In the genomic region with DNA sequence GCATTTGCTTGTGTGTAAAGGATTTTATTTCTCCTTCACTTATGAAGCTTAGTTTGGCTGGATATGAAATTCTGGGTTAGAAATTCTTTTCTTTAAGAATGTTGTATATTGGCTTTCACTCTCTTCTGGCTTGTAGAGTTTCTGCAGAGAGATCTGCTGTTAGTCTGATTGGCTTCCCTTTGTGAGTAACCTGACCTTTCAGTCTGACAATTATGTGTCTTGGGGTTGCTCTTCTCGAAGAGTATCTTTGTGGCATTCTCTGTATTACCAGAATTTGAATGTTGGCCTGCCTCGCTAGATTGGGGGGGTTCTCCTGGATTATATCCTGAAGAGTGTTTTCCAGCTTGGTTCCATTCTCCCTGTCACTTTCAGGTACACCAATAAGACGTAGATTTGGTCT, we compare ENCODE assay signal across 7 cellular contexts. TPM values are rescaled to one million over a fixed set of nuclear protein-coding genes. Genes with fewer than 3 reads are reported as not detected.
DNase-seq lines count a peak whose midpoint lies in the region; ATAC-seq and TF ChIP-seq lines count a peak whose summit lies in the region.
"Not testable (repeated sequence)": the region's sequence is repeated elsewhere in the genome, so short reads cannot be mapped to it uniquely, and the experiment has no call there.

No MANE protein-coding gene starts in this region.

- H3K4me1 ChIP-seq in CD8-positive, alpha-beta T cell (ENCODE audit: insufficient read depth, low read length): peaks cover 43% of the 10 kb centered on the region
- peaks cover 83% of the 10 kb centered on the region for H3K4me1 ChIP-seq in KMS-11 (ENCODE audit: low read depth, poor library complexity, severe bottlenecking)

- CTCF ChIA-PET in CD8-positive, alpha-beta T cell (lab: Charles Lee): interaction anchor here (1.2 to 1.6 kb wide), 3 partner anchors 11 to 97 kb away, joined by 3 to 9 read pairs (median 5); no protein-coding TSS in a partner anchor
- CTCF ChIA-PET in activated B cell treated with CpG ODN at 0.5 μM for 24 hours (lab: Charles Lee): interaction anchor here (1.1 to 1.3 kb wide), 2 partner anchors 224 to 481 kb away, joined by 3 to 4 read pairs; no protein-coding TSS in a partner anchor

- peaks cover 11% of the 10 kb centered on the region for H3K9me3 Mint-ChIP-seq in CD8-positive, alpha-beta T cell
- H3K9me3 Mint-ChIP-seq in activated B cell treated with CpG ODN at 0.5 μM for 24 hours; activated T-cell treated with anti-CD3 and anti-CD28 coated beads, Interleukin-2, amount 50 U/mL, for 24 hours; activated naive CD8-positive, alpha-beta T cell (ENCODE audit: low read depth); stimulated activated naive CD8-positive, alpha-beta T cell treated with anti-CD3 and anti-CD28 coated beads, Interleukin-15, Interleukin-2, amounts not matched to agents 100 ng/mL and 50 ng/mL, for 24 hours: not testable (repeated sequence)
- peaks cover 0 to 34% (median 7%) of the 10 kb centered on the region in 9 donors for H3K9me3 Mint-ChIP-seq in naive thymus-derived CD8-positive, alpha-beta T cell

- intact Hi-C loops in CD8-positive, alpha-beta T cell (cut with DNase I, micrococcal nuclease): not testable (repeated sequence)
- intact Hi-C loops in activated B cell treated with CpG ODN at 0.5 μM for 24 hours (cut with micrococcal nuclease): loop anchor here (2.0 kb wide), 1 partner anchor 59 kb away; no protein-coding TSS in a partner anchor

- DNase-seq in CD8-positive, alpha-beta T cell; activated B cell treated with CpG ODN at 0.5 μM for 24 hours; activated T-cell treated with anti-CD3 and anti-CD28 coated beads, Interleukin-2, amount 50 U/mL, for 24 hours; naive thymus-derived CD8-positive, alpha-beta T cell: not testable (repeated sequence)

- not testable (repeated sequence) for H3K4me3 ChIP-seq in CD8-positive, alpha-beta T cell (ENCODE audit: low read depth, low read length); KMS-11 (IDR thresholded peaks at IDR 0.05; ENCODE audit: insufficient read depth, low read depth, low read length)

- not testable (repeated sequence) for ATAC-seq in CD8-positive, alpha-beta T cell; activated B cell treated with CpG ODN at 0.5 μM for 24 hours (ENCODE audit: low read depth); naive thymus-derived CD8-positive, alpha-beta T cell

- not testable (repeated sequence) for H3K27ac ChIP-seq in CD8-positive, alpha-beta T cell (ENCODE audit: low read depth, low read length); KMS-11

- TF ChIP-seq CTCF in CD8-positive, alpha-beta T cell (IDR thresholded peaks at IDR 0.05); KMS-11 (conservative IDR thresholded peaks at IDR 0.05; ENCODE audit: low read depth, low read length); activated B cell treated with CpG ODN at 0.5 μM for 24 hours (IDR thresholded peaks at IDR 0.05): not testable (repeated sequence)

- H4K20me1 ChIP-seq in KMS-11 (ENCODE audit: insufficient read depth): not testable (repeated sequence)

- not testable (repeated sequence) for H3K27me3 ChIP-seq in CD8-positive, alpha-beta T cell (ENCODE audit: insufficient read depth, low read length); KMS-11 (ENCODE audit: insufficient read depth, low read depth)

- peaks cover 98% of the 10 kb centered on the region for H3K79me2 ChIP-seq in KMS-11 (ENCODE audit: insufficient read depth, low read depth)

- H3K4me3 Mint-ChIP-seq in CD8-positive, alpha-beta T cell: peak overlapping the region; percentile 16
- H3K4me3 Mint-ChIP-seq in activated B cell treated with CpG ODN at 0.5 μM for 24 hours; activated T-cell treated with anti-CD3 and anti-CD28 coated beads, Interleukin-2, amount 50 U/mL, for 24 hours; stimulated activated naive CD8-positive, alpha-beta T cell treated with anti-CD3 and anti-CD28 coated beads, Interleukin-15, Interleukin-2, amounts not matched to agents 100 ng/mL and 50 ng/mL, for 24 hours: not testable (repeated sequence)
- peak overlapping the region; percentile 11 for H3K4me3 Mint-ChIP-seq in activated naive CD8-positive, alpha-beta T cell
- H3K4me3 Mint-ChIP-seq in naive thymus-derived CD8-positive, alpha-beta T cell: peak overlapping the region in 5 of 10 donors; percentile 0 to 23 (median 8)

- peak overlapping the region; percentile 94; the same call in 1 of the 2 replicates for H3K4me2 ChIP-seq in KMS-11

- not testable (repeated sequence) for H3K36me3 ChIP-seq in CD8-positive, alpha-beta T cell (ENCODE audit: insufficient read depth, low read length); KMS-11 (ENCODE audit: insufficient read depth)

- POLR2A ChIA-PET in CD8-positive, alpha-beta T cell (lab: Charles Lee): interaction anchor here (0.9 kb wide), 1 partner anchor 18 kb away, joined by 6 read pairs; a partner anchor contains a TSS
- POLR2A ChIA-PET in activated B cell treated with CpG ODN at 0.5 μM for 24 hours (lab: Charles Lee): interaction anchor here (3.4 kb wide), 1 partner anchor 17 kb away, joined by 31 read pairs; a partner anchor contains a TSS
- POLR2A ChIA-PET in naive thymus-derived CD8-positive, alpha-beta T cell (lab: Charles Lee): interaction anchor here (3.9 kb wide), 1 partner anchor 17 kb away, joined by 17 read pairs; a partner anchor contains a TSS

- not testable (repeated sequence) for H3K9ac ChIP-seq in KMS-11

- not testable (repeated sequence) for H2AFZ ChIP-seq in KMS-11 (ENCODE audit: low read depth)

- peaks cover 86% of the 10 kb centered on the region for H3K4me1 Mint-ChIP-seq in CD8-positive, alpha-beta T cell (ENCODE audit: low read depth)
- H3K4me1 Mint-ChIP-seq in activated B cell treated with CpG ODN at 0.5 μM for 24 hours: peaks cover 95% of the 10 kb centered on the region
- H3K4me1 Mint-ChIP-seq in activated T-cell treated with anti-CD3 and anti-CD28 coated beads, Interleukin-2, amount 50 U/mL, for 24 hours (ENCODE audit: low read depth): peaks cover 84% of the 10 kb centered on the region
- H3K4me1 Mint-ChIP-seq in activated naive CD8-positive, alpha-beta T cell (ENCODE audit: low read depth): peaks cover 88% of the 10 kb centered on the region
- H3K4me1 Mint-ChIP-seq in naive thymus-derived CD8-positive, alpha-beta T cell: peaks cover 57 to 95% (median 83%) of the 10 kb centered on the region in 4 donors
- peaks cover 93% of the 10 kb centered on the region for H3K4me1 Mint-ChIP-seq in stimulated activated naive CD8-positive, alpha-beta T cell treated with anti-CD3 and anti-CD28 coated beads, Interleukin-15, Interleukin-2, amounts not matched to agents 100 ng/mL and 50 ng/mL, for 24 hours (ENCODE audit: low read depth)

- H3K36me3 Mint-ChIP-seq in CD8-positive, alpha-beta T cell: peaks cover 19% of the 10 kb centered on the region
- H3K36me3 Mint-ChIP-seq in activated B cell treated with CpG ODN at 0.5 μM for 24 hours (ENCODE audit: low read depth): peaks cover 17% of the 10 kb centered on the region
- peaks cover 32% of the 10 kb centered on the region for H3K36me3 Mint-ChIP-seq in activated T-cell treated with anti-CD3 and anti-CD28 coated beads, Interleukin-2, amount 50 U/mL, for 24 hours (ENCODE audit: low read depth)
- peaks cover 11% of the 10 kb centered on the region for H3K36me3 Mint-ChIP-seq in activated naive CD8-positive, alpha-beta T cell
- peaks cover 2 to 23% (median 11%) of the 10 kb centered on the region in 3 donors for H3K36me3 Mint-ChIP-seq in naive thymus-derived CD8-positive, alpha-beta T cell
- peaks cover 31% of the 10 kb centered on the region for H3K36me3 Mint-ChIP-seq in stimulated activated naive CD8-positive, alpha-beta T cell treated with anti-CD3 and anti-CD28 coated beads, Interleukin-15, Interleukin-2, amounts not matched to agents 100 ng/mL and 50 ng/mL, for 24 hours (ENCODE audit: low read depth)

- not testable (repeated sequence) for H3K27me3 Mint-ChIP-seq in CD8-positive, alpha-beta T cell (ENCODE audit: low read depth); activated B cell treated with CpG ODN at 0.5 μM for 24 hours; activated T-cell treated with anti-CD3 and anti-CD28 coated beads, Interleukin-2, amount 50 U/mL, for 24 hours; activated naive CD8-positive, alpha-beta T cell; naive thymus-derived CD8-positive, alpha-beta T cell; stimulated activated naive CD8-positive, alpha-beta T cell treated with anti-CD3 and anti-CD28 coated beads, Interleukin-15, Interleukin-2, amounts not matched to agents 100 ng/mL and 50 ng/mL, for 24 hours

- H3K27ac Mint-ChIP-seq in CD8-positive, alpha-beta T cell: peak overlapping the region; percentile 42
- peak overlapping the region; percentile 60 for H3K27ac Mint-ChIP-seq in activated B cell treated with CpG ODN at 0.5 μM for 24 hours
- peak overlapping the region; percentile 22 for H3K27ac Mint-ChIP-seq in activated T-cell treated with anti-CD3 and anti-CD28 coated beads, Interleukin-2, amount 50 U/mL, for 24 hours
- H3K27ac Mint-ChIP-seq in activated naive CD8-positive, alpha-beta T cell: peak overlapping the region; percentile 28
- H3K27ac Mint-ChIP-seq in naive thymus-derived CD8-positive, alpha-beta T cell: peak overlapping the region; percentile 17 to 92 (median 58)
- H3K27ac Mint-ChIP-seq in stimulated activated naive CD8-positive, alpha-beta T cell treated with anti-CD3 and anti-CD28 coated beads, Interleukin-15, Interleukin-2, amounts not matched to agents 100 ng/mL and 50 ng/mL, for 24 hours: peak overlapping the region; percentile 18

- H3K9me3 ChIP-seq in CD8-positive, alpha-beta T cell (ENCODE audit: low read length): not testable (repeated sequence)

RNA-seq across cellular contexts. Expression of a gene that starts 17.9 kb away (rescaled TPM):
- 10 to 100 TPM; 57.4 to 60.7 TPM for total RNA-seq in CD8-positive, alpha-beta T cell
- 42.1 and 44.2 TPM in 2 replicates for total RNA-seq in activated B cell treated with CpG ODN at 0.5 μM for 24 hours
- 10 to 100 TPM; 64.6 to 65.4 TPM for total RNA-seq in naive thymus-derived CD8-positive, alpha-beta T cell
- 10 to 100 TPM; 41.7 to 72.6 (median 63.4) TPM for polyA plus RNA-seq in naive thymus-derived CD8-positive, alpha-beta T cell
